Comparison of ENCODE assay signal across 18 cellular contexts in the genomic region with DNA sequence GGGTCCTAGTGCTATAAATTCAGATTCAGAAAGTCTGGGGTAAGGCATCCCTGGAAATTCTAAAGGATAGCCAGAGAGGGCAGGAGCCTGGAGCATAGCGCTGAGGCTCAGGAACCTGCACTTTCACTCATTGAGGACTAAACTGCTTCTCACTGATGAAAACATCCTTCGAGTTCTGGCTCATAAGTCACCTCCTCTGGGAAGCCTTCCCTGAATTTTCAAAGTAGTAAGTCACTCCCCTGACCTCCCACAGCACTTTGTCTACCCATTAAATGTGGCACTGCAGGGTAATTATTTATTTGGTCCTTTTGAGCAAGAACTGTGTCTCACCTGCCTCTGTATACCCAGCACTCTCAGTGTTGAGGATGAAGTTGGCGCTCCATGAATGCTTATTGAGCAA. TPM values are rescaled to one million over a fixed set of nuclear protein-coding genes. Genes with fewer than 3 reads are reported as not detected.
DNase-seq lines count a peak whose midpoint lies in the region; ATAC-seq and TF ChIP-seq lines count a peak whose summit lies in the region.
"Had no signal": no experiment of that assay in that cellular context is flagged by ENCODE, and none has a peak within 500 bp of the region (broad histone marks: within the 10 kb centered on the region; RNA-seq: fewer than 3 reads in every experiment).

No MANE protein-coding gene starts in this region.

- H3K27ac ChIP-seq in AG04450 (ENCODE audit: low read depth, low read length): peak overlapping the region; percentile 39
- peak overlapping the region; percentile 56; the same call in 1 of the 2 replicates for H3K27ac ChIP-seq in VCaP
- peak overlapping the region; percentile 74 for H3K27ac ChIP-seq in foreskin keratinocyte
- peak overlapping the region; percentile 46 to 58 (median 54) for H3K27ac ChIP-seq in gastrocnemius medialis

- H3K27me3 ChIP-seq in AG04450 (ENCODE audit: control insufficient read depth, insufficient read depth, low read length) (no peaks in the 10 kb centered on the region), foreskin keratinocyte (no peaks in the 10 kb centered on the region), gastrocnemius medialis (no peaks in the 10 kb centered on the region)
- H3K27me3 ChIP-seq: ovary had no signal

- intact Hi-C loops in gastrocnemius medialis (cut with DNase I; ENCODE audit: low total_unique reads): loop anchor here (10.0 kb wide), 1 partner anchor 90 kb away; a partner anchor contains a TSS

- H3K4me1 ChIP-seq in foreskin keratinocyte (peaks cover 64% of the 10 kb centered on the region), gastrocnemius medialis (peaks cover 21 to 23% of the 10 kb centered on the region in 2 donors)

- ATAC-seq in foreskin keratinocyte: no peak
- no peak for ATAC-seq in gastrocnemius medialis
- ATAC-seq in GM21576 (IDR thresholded peaks at IDR 0.05; ENCODE audit: unreplicated experiment): no peak
- ATAC-seq: activated CD4-positive, alpha-beta T cell treated with anti-CD3 and anti-CD28 coated beads for 36 hours; activated naive CD8-positive, alpha-beta T cell treated with anti-CD3 and anti-CD28 coated beads, Interleukin-2, amount 50 U/mL, for 24 hours had no signal

- CTCF ChIA-PET in AG04450 (lab: Charles Lee): interaction anchor here (0.7 kb wide), 1 partner anchor 94 kb away, joined by 3 read pairs; no protein-coding TSS in a partner anchor

- in situ Hi-C loops in gastrocnemius medialis (cut with MboI; ENCODE audit: low sequenced_read_pairs in 4 of 4): no loop called here

- H3K4me3 ChIP-seq in AG04450 (ENCODE audit: low read depth, low read length) (no peak overlapping the region), gastrocnemius medialis (no peak overlapping the region)
- H3K4me3 ChIP-seq: ovary had no signal

- no peaks in the 10 kb centered on the region for H3K36me3 ChIP-seq in gastrocnemius medialis
- H3K36me3 ChIP-seq: ovary had no signal

- DNase-seq in AG04450 (ENCODE audit: low read depth, low spot score) (no peak), foreskin keratinocyte (no peak), gastrocnemius medialis (no peak), glomerular visceral epithelial cell (ENCODE audit: extremely low spot score) (no peak)
- no peak for DNase-seq in activated CD8-positive, alpha-beta memory T cell treated with anti-CD3 and anti-CD28 coated beads for 24 hours
- no peak for DNase-seq in activated CD8-positive, alpha-beta memory T cell treated with anti-CD3 and anti-CD28 coated beads, Interleukin-2, amount 50 U/mL, for 4 hours
- DNase-seq: activated CD4-positive, alpha-beta T cell treated with anti-CD3 and anti-CD28 coated beads for 36 hours; activated naive CD8-positive, alpha-beta T cell treated with anti-CD3 and anti-CD28 coated beads, Interleukin-2, amount 50 U/mL, for 24 hours; GF-D8; glutamatergic neuron; naive B cell; NCI-H1417; NCI-H2171; stimulated activated naive CD4-positive, alpha-beta T cell treated with Interleukin-2 at 50 U/mL for 16 hours had no signal

- no peaks in the 10 kb centered on the region for H3K9me3 ChIP-seq in AG04450 (ENCODE audit: control insufficient read depth, insufficient read depth, low read length)
- H3K9me3 ChIP-seq in gastrocnemius medialis: no peaks in the 10 kb centered on the region
- H3K9me3 ChIP-seq: ovary had no signal

- no peak for TF ChIP-seq POLR2A in gastrocnemius medialis (IDR thresholded peaks at IDR 0.05)

- TF ChIP-seq CTCF in AG04450 (IDR thresholded peaks at IDR 0.05; ENCODE audit: low read depth, low read length) (no peak), VCaP (conservative IDR thresholded peaks at IDR 0.05) (no peak), foreskin keratinocyte (conservative IDR thresholded peaks at IDR 0.05) (no peak), gastrocnemius medialis (IDR thresholded peaks at IDR 0.05 in 4 of 5, conservative IDR thresholded peaks at IDR 0.05 in 1 of 5) (no peak)

- POLR2A ChIA-PET in AG04450 (lab: Yijun Ruan, JAX): interaction anchor here (0.6 to 2.5 kb wide), 4 partner anchors 11 to 26 kb away, joined by 3 to 20 read pairs (median 4); no protein-coding TSS in a partner anchor

RNA-seq across cellular contexts. Expression of a gene that starts 30.9 kb away (rescaled TPM):
- polyA plus RNA-seq in AG04450 (2011; rRNA removed) (24.6 and 25.4 TPM in 2 replicates), foreskin keratinocyte (3.3 and 3.6 TPM in 2 replicates)
- polyA minus RNA-seq in AG04450 (2011; rRNA and poly(A)+ RNA removed): 38.4 and 45.9 TPM in 2 replicates
- total RNA-seq in foreskin keratinocyte (9.7 and 11.3 TPM in 2 replicates), gastrocnemius medialis (1 to 10 TPM in 2 of 4 donors, under 1 TPM in 2; 0.75 to 1.2 (median 0.98) TPM)
- total RNA-seq: H1 had no signal
